Comparison of ENCODE assay signal across 8 cellular contexts in the genomic region with DNA sequence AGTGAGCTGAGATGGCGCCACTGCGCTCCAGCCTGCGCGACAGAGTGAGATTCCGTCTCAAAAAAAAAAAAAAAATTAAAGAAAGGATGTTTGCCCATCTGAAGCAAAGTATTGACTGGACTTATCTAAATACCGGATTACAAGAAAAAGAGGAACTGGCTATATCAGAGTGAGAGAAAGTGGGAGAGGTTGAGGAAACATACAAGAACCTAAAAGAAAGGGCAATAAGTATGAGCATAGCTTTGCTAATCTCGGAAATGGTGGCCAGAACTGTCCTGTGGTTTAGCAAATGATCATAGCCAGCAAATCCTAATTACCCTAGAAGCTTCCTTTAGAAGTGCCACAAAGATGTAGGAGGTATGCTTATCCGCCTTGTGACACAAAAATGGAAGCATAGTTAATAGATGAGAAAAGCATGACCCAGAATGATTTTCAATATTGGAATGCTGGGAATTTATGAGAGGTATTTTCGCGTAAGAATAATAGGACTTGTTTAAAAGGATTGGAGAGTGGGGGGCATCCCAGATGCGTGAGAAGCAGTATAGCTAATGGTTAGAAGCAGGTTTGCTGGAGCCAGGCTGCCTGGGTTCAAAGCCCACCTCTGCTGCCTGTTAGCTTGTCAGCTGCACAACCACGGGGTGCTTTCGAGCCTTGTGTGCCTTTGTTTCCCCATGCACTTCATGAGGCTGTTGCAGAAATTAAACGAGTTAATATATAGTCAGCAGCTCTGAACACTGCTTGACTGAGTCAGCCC. TPM values are rescaled to one million over a fixed set of nuclear protein-coding genes. Genes with fewer than 3 reads are reported as not detected.
DNase-seq lines count a peak whose midpoint lies in the region; ATAC-seq and TF ChIP-seq lines count a peak whose summit lies in the region.

No MANE protein-coding gene starts in this region.

- H3K9me3 Mint-ChIP-seq in CD8-positive, alpha-beta T cell: no peaks in the 10 kb centered on the region
- no peaks in the 10 kb centered on the region for H3K9me3 Mint-ChIP-seq in type B pancreatic cell

- DNase-seq in CD8-positive, alpha-beta T cell: no peak
- no peak for DNase-seq in LNCaP clone FGC (ENCODE audit: low read depth)
- peak; percentile 57 for DNase-seq in astrocyte of the cerebellum (ENCODE audit: low read depth)
- DNase-seq in type B pancreatic cell (ENCODE audit: extremely low spot score, unreplicated experiment): no peak
- no peak for DNase-seq in effector memory CD4-positive, alpha-beta T cell

- POLR2A ChIA-PET in CD8-positive, alpha-beta T cell (lab: Charles Lee): interaction anchor here (0.7 to 1.5 kb wide), 6 partner anchors 54 to 82 kb away, joined by 3 to 6 read pairs (median 3); partner anchors contain the start of gene IDI1

- H3K4me3 Mint-ChIP-seq in CD8-positive, alpha-beta T cell: peak overlapping the region; percentile 97
- H3K4me3 Mint-ChIP-seq in type B pancreatic cell: peak overlapping the region; percentile 98

- no peaks in the 10 kb centered on the region for H3K27me3 Mint-ChIP-seq in CD8-positive, alpha-beta T cell (ENCODE audit: low read depth)
- H3K27me3 Mint-ChIP-seq in type B pancreatic cell: no peaks in the 10 kb centered on the region

- CTCF ChIA-PET in CD8-positive, alpha-beta T cell (lab: Charles Lee): interaction anchor here (0.8 to 1.4 kb wide), 2 partner anchors 16 to 20 kb away, joined by 3 read pairs; no protein-coding TSS in a partner anchor

- H3K9me3 ChIP-seq in CD8-positive, alpha-beta T cell (ENCODE audit: low read length): no peaks in the 10 kb centered on the region
- no peaks in the 10 kb centered on the region for H3K9me3 ChIP-seq in liver (ENCODE audit: control insufficient read depth in 4 of 4, low read length in 3 of 4)
- no peaks in the 10 kb centered on the region for H3K9me3 ChIP-seq in effector memory CD4-positive, alpha-beta T cell (ENCODE audit: control insufficient read depth, low read length)

- peak overlapping the region; percentile 98 for H3K27ac Mint-ChIP-seq in CD8-positive, alpha-beta T cell
- H3K27ac Mint-ChIP-seq in type B pancreatic cell: peak overlapping the region; percentile 97

- no peak for ATAC-seq in CD8-positive, alpha-beta T cell
- ATAC-seq in HG03520 (IDR thresholded peaks at IDR 0.05; ENCODE audit: unreplicated experiment): no peak
- no peak for ATAC-seq in GM21619 (IDR thresholded peaks at IDR 0.05; ENCODE audit: unreplicated experiment)

- H3K27me3 ChIP-seq in CD8-positive, alpha-beta T cell (ENCODE audit: insufficient read depth, low read length): no peaks in the 10 kb centered on the region
- H3K27me3 ChIP-seq in liver (ENCODE audit: control insufficient read depth in 4 of 4, insufficient read depth in 4 of 4, low read length in 3 of 4): no peaks in the 10 kb centered on the region
- no peaks in the 10 kb centered on the region for H3K27me3 ChIP-seq in effector memory CD4-positive, alpha-beta T cell (replicated peaks; ENCODE audit: control insufficient read depth, insufficient read depth, low read length, poor library complexity, severe bottlenecking)

- TF ChIP-seq CTCF in CD8-positive, alpha-beta T cell (IDR thresholded peaks at IDR 0.05): no peak
- TF ChIP-seq CTCF in LNCaP clone FGC (IDR thresholded peaks at IDR 0.05; ENCODE audit: control insufficient read depth, extremely low read depth, insufficient read depth) (no peak), astrocyte of the cerebellum (IDR thresholded peaks at IDR 0.05; ENCODE audit: low read depth, low read length, missing control alignments) (no peak), liver (IDR thresholded peaks at IDR 0.05; ENCODE audit: low read depth, low read length, missing input control) (no peak), type B pancreatic cell (conservative IDR thresholded peaks at IDR 0.05) (no peak)

- H3K4me1 Mint-ChIP-seq in CD8-positive, alpha-beta T cell (ENCODE audit: low read depth): peaks cover 37% of the 10 kb centered on the region
- peaks cover 20% of the 10 kb centered on the region for H3K4me1 Mint-ChIP-seq in type B pancreatic cell (ENCODE audit: unreplicated experiment)

- peak overlapping the region; percentile 89 for H3K4me3 ChIP-seq in CD8-positive, alpha-beta T cell (ENCODE audit: low read depth, low read length)
- H3K4me3 ChIP-seq in LNCaP clone FGC (ENCODE audit: low read depth, low read length) (peak overlapping the region; percentile 92), astrocyte of the cerebellum (ENCODE audit: low read depth, low read length) (peak overlapping the region; percentile 91), liver (ENCODE audit: low read depth in 1 of 3, low read length in 3 of 3) (peak overlapping the region; percentile 69 to 99 (median 94))
- no peak overlapping the region for H3K4me3 ChIP-seq in effector memory CD4-positive, alpha-beta T cell (ENCODE audit: insufficient read depth, low read depth, low read length, poor library complexity, severe bottlenecking)

- intact Hi-C loops in CD8-positive, alpha-beta T cell (cut with DNase I, micrococcal nuclease): loop anchor here in 1 of 2 experiments (5.0 kb wide), 1 partner anchor 850 kb away; the partner anchor contains the start of gene ZMYND11

- in situ Hi-C loops in astrocyte of the cerebellum (cut with HindIII; ENCODE audit: low sequenced_read_pairs): loop anchor here (5.0 kb wide), 1 partner anchor 60 kb away; the partner anchor contains the start of gene IDI1

- no peak for TF ChIP-seq RAD21 in liver (IDR thresholded peaks at IDR 0.05)

- WGBS in liver: 78% methylated on average over 14 of the region's 14 CpGs

- H3K27ac ChIP-seq in CD8-positive, alpha-beta T cell (ENCODE audit: low read depth, low read length): peak overlapping the region; percentile 85
- no peak overlapping the region for H3K27ac ChIP-seq in liver (ENCODE audit: low read depth in 1 of 2, low read length in 2 of 2)
- no peak overlapping the region for H3K27ac ChIP-seq in effector memory CD4-positive, alpha-beta T cell (ENCODE audit: insufficient read depth, low read length, poor library complexity, severe bottlenecking)

- H3K4me1 ChIP-seq in CD8-positive, alpha-beta T cell (ENCODE audit: insufficient read depth, low read length): peaks cover 27% of the 10 kb centered on the region
- H3K4me1 ChIP-seq in liver (ENCODE audit: control insufficient read depth in 4 of 4, insufficient read depth in 4 of 4, low read length in 3 of 4): peaks cover 7 to 26% (median 16%) of the 10 kb centered on the region in 4 donors
- peaks cover 18% of the 10 kb centered on the region for H3K4me1 ChIP-seq in effector memory CD4-positive, alpha-beta T cell (ENCODE audit: control insufficient read depth, insufficient read depth, low read length, poor library complexity, severe bottlenecking)

- H3K36me3 Mint-ChIP-seq in CD8-positive, alpha-beta T cell: peaks cover 21% of the 10 kb centered on the region
- peaks cover 14% of the 10 kb centered on the region for H3K36me3 Mint-ChIP-seq in type B pancreatic cell

- no peaks in the 10 kb centered on the region for H3K36me3 ChIP-seq in CD8-positive, alpha-beta T cell (ENCODE audit: insufficient read depth, low read length)
- peaks cover 0 to 2% (median 0%) of the 10 kb centered on the region in 4 donors for H3K36me3 ChIP-seq in liver (ENCODE audit: control insufficient read depth in 4 of 4, insufficient read depth in 3 of 4, low read depth in 1 of 4, low read length in 3 of 4)
- no peaks in the 10 kb centered on the region for H3K36me3 ChIP-seq in effector memory CD4-positive, alpha-beta T cell (ENCODE audit: control insufficient read depth, insufficient read depth, low read length)

- H3K9ac ChIP-seq in liver (ENCODE audit: low read depth in 1 of 2, low read length in 2 of 2): peak overlapping the region in 1 of 2 donors; percentile 66

TF ChIP-seq in liver, 16 proteins besides CTCF, POLR2A, EP300 and RAD21 (continues in another document):
- TF ChIP-seq HNF4G (IDR thresholded peaks at IDR 0.05) (no peak), NR2F2 (IDR thresholded peaks at IDR 0.05) (no peak), HNF4A (conservative IDR thresholded peaks at IDR 0.05) (no peak), RXRA (IDR thresholded peaks at IDR 0.05) (no peak), GABPA (IDR thresholded peaks at IDR 0.05 in 1 of 2, conservative IDR thresholded peaks at IDR 0.05 in 1 of 2) (no peak), SP1 (IDR thresholded peaks at IDR 0.05) (no peak), YY1 (IDR thresholded peaks at IDR 0.05) (no peak), TAF1 (conservative IDR thresholded peaks at IDR 0.05) (no peak), EGR1 (IDR thresholded peaks at IDR 0.05; ENCODE audit: low read depth in 2 of 2) (no peak)
- TF ChIP-seq, protein P1, sequence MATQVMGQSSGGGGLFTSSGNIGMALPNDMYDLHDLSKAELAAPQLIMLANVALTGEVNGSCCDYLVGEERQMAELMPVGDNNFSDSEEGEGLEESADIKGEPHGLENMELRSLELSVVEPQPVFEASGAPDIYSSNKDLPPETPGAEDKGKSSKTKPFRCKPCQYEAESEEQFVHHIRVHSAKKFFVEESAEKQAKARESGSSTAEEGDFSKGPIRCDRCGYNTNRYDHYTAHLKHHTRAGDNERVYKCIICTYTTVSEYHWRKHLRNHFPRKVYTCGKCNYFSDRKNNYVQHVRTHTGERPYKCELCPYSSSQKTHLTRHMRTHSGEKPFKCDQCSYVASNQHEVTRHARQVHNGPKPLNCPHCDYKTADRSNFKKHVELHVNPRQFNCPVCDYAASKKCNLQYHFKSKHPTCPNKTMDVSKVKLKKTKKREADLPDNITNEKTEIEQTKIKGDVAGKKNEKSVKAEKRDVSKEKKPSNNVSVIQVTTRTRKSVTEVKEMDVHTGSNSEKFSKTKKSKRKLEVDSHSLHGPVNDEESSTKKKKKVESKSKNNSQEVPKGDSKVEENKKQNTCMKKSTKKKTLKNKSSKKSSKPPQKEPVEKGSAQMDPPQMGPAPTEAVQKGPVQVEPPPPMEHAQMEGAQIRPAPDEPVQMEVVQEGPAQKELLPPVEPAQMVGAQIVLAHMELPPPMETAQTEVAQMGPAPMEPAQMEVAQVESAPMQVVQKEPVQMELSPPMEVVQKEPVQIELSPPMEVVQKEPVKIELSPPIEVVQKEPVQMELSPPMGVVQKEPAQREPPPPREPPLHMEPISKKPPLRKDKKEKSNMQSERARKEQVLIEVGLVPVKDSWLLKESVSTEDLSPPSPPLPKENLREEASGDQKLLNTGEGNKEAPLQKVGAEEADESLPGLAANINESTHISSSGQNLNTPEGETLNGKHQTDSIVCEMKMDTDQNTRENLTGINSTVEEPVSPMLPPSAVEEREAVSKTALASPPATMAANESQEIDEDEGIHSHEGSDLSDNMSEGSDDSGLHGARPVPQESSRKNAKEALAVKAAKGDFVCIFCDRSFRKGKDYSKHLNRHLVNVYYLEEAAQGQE (IDR thresholded peaks at IDR 0.05): no peak

RNA-seq across cellular contexts. Expression of gene GTPBP4, which starts 1.2 kb away (rescaled TPM):
- total RNA-seq in CD8-positive, alpha-beta T cell: 10 to 100 TPM; 78.2 to 84.2 TPM
- total RNA-seq in liver (10 to 100 TPM in 1 of 2 donors, 1 to 10 TPM in 1; 9.8 to 15.1 TPM), type B pancreatic cell (ENCODE audit: low replicate concordance) (57.8 and 65.9 TPM in 2 replicates)
- 10 to 100 TPM; 10.7 to 13.6 TPM for polyA plus RNA-seq in liver

RNA-seq across cellular contexts. Expression of gene IDI2, which starts 38.6 kb away (rescaled TPM):
- total RNA-seq in CD8-positive, alpha-beta T cell: not detected
- not detected for total RNA-seq in liver
- not detected for polyA plus RNA-seq in liver
- not detected in 2 replicates for total RNA-seq in type B pancreatic cell (ENCODE audit: low replicate concordance)

RNA-seq across cellular contexts. Expression of gene LARP4B, which starts 55.6 kb away (rescaled TPM):
- 10 to 100 TPM; 32.5 to 32.7 TPM for total RNA-seq in CD8-positive, alpha-beta T cell
- total RNA-seq in liver (10 to 100 TPM; 16.1 to 20.4 TPM), type B pancreatic cell (ENCODE audit: low replicate concordance) (82.1 and 96.4 TPM in 2 replicates)
- polyA plus RNA-seq in liver: 1 to 10 TPM; 5.5 to 8.1 TPM
